ENCODE assay signal across 30 cellular contexts in the genomic region with DNA sequence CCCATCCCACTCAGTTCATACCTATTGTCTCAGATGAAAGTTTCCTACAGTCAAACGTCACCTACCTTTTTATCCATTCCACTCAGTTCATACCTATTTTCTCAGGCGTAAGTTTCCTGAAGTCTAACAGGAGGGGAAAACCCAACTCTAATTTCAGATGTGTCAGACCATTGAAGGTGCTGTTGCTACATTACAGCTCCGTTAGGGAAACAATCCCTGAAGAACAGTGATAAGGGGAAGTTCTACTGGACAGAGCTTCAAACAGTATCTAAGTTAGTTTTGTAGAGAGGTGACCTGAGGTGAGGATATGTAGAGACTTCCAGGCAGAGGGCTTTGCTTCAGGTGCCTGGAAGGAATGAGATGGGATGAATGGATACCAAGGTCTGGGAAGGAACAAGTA.
"Had no signal": no experiment of that assay in that cellular context is flagged by ENCODE, and none has a peak within 500 bp of the region (broad histone marks: within the 10 kb centered on the region; RNA-seq: fewer than 3 reads in every experiment).

No MANE protein-coding gene starts in this region.

- H3K9me3 ChIP-seq: MG63 had no signal

- H3K4me3 ChIP-seq: MG63 had no signal

- DNase-seq: Karpas-422, Kasumi-1, MG63, MM.1S, MV-4-11, NCI-H1048, NCI-H1092, NCI-H1092 treated with DMSO at 0.1 percent for 48 hours, NCI-H1105, NCI-H1417, NCI-H1417 treated with DMSO at 0.1 percent for 48 hours, NCI-H1436, NCI-H1436 treated with DMSO at 0.1 percent for 48 hours, NCI-H146, NCI-H1694, NCI-H1694 treated with DMSO at 0.1 percent for 48 hours, NCI-H187, NCI-H187 treated with DMSO at 0.1 percent for 48 hours, NCI-H1930, NCI-H2029 treated with DMSO at 0.1 percent for 48 hours, NCI-H2081, NCI-H2081 treated with DMSO at 0.1 percent for 48 hours, NCI-H2107, NCI-H2227 treated with DMSO at 0.1 percent for 48 hours, NCI-H226, NCI-H345, NCI-H446, NCI-H446 treated with DMSO at 0.1 percent for 48 hours, NCI-H510A, NCI-H510A treated with DMSO at 0.1 percent for 48 hours had no signal

- H3K36me3 ChIP-seq: MG63 had no signal

- H3K27me3 ChIP-seq: MG63 had no signal
